Comparison of ENCODE assay signal across 19 cellular contexts in the genomic region with DNA sequence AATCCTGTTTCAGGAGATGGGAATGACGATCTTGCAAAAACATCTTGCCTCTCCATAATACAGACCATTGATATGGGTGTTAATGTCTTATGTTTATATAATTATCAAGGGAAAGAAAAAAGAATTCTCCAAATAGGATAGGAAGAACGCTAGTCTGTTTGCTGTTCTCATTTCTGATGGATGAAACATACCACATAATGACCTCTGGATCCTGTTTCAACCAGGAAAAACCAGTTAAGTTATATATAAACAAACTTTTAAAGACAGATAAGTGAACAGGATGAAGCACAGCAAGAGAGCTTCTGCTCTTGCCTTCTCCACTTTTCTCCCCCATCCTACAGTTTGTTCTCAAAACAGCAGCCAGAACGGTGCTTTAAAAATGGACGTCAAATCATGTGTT. TPM values are rescaled to one million over a fixed set of nuclear protein-coding genes. Genes with fewer than 3 reads are reported as not detected.
DNase-seq lines count a peak whose midpoint lies in the region; ATAC-seq, FAIRE-seq and TF ChIP-seq lines count a peak whose summit lies in the region.
"Had no signal": no experiment of that assay in that cellular context is flagged by ENCODE, and none has a peak within 500 bp of the region (broad histone marks: within the 10 kb centered on the region; RNA-seq: fewer than 3 reads in every experiment).

No MANE protein-coding gene starts in this region.

- H3K27me3 Mint-ChIP-seq in mesothelial cell of epicardium (ENCODE audit: low read depth) = no peaks in the 10 kb centered on the region
- H3K27me3 Mint-ChIP-seq: activated naive CD8-positive, alpha-beta T cell; activated T-helper 17 cell treated with anti-CD3 and anti-CD28 coated beads, Interleukin-2, amount 50 U/mL, for 72 hours; IgD-negative memory B cell; T-cell had no signal

- no peaks in the 10 kb centered on the region for H3K9me3 Mint-ChIP-seq in mesothelial cell of epicardium
- H3K9me3 Mint-ChIP-seq: activated T-helper 17 cell treated with anti-CD3 and anti-CD28 coated beads, Interleukin-2, amount 50 U/mL, for 72 hours; IgD-negative memory B cell; neural progenitor cell; T-cell had no signal

- no peak for ATAC-seq in GM19324 (IDR thresholded peaks at IDR 0.05; ENCODE audit: low FRiP score, unreplicated experiment)
- ATAC-seq: activated T-helper 17 cell treated with anti-CD3 and anti-CD28 coated beads, Interleukin-2, amount 50 U/mL, for 72 hours; T-cell had no signal

- H3K36me3 Mint-ChIP-seq in mesothelial cell of epicardium = peaks cover 4% of the 10 kb centered on the region
- H3K36me3 Mint-ChIP-seq: neural progenitor cell had no signal

- no peak overlapping the region for H3K4me3 Mint-ChIP-seq in mesothelial cell of epicardium
- H3K4me3 Mint-ChIP-seq: activated naive CD8-positive, alpha-beta T cell; activated T-helper 17 cell treated with anti-CD3 and anti-CD28 coated beads, Interleukin-2, amount 50 U/mL, for 72 hours; IgD-negative memory B cell; neural progenitor cell; T-cell had no signal

- FAIRE-seq in urothelium cell line (lab: Jason Lieb, UNC) = peak; percentile 81

- H3K27ac Mint-ChIP-seq in mesothelial cell of epicardium = no peak overlapping the region
- H3K27ac Mint-ChIP-seq: activated naive CD8-positive, alpha-beta T cell; activated T-helper 17 cell treated with anti-CD3 and anti-CD28 coated beads, Interleukin-2, amount 50 U/mL, for 72 hours; neural progenitor cell; T-cell had no signal

- peak; percentile 11 for DNase-seq in SIG-M5 treated with dmso at 0.1 percent for 504 hours (lab: John Stamatoyannopoulos, UW; ENCODE audit: unreplicated experiment)
- DNase-seq in SIG-M5 (lab: John Stamatoyannopoulos, UW) = no peak
- DNase-seq in brain pericyte (ENCODE audit: low read depth, low spot score) = peak; percentile 7
- peak; percentile 11 for DNase-seq in kidney tubule cell (ENCODE audit: low spot score)
- DNase-seq in urothelium cell line (ENCODE audit: low spot score) = no peak
- DNase-seq in mesothelial cell of epicardium (ENCODE audit: low spot score in 2 of 2, unreplicated experiment in 2 of 2) = no peak
- no peak for DNase-seq in activated CD8-positive, alpha-beta memory T cell treated with anti-CD3 and anti-CD28 coated beads, Interleukin-2, amount 50 U/mL, for 4 hours
- DNase-seq: 8988T; activated CD4-positive, alpha-beta T cell treated with anti-CD3 and anti-CD28 coated beads for 4 hours; BE2C; NCI-H1694; SHP77; stimulated activated CD4-positive, alpha-beta T cell treated with anti-CD3 and anti-CD28 coated beads, Interleukin-12 subunit alpha, Interleukin-12 subunit beta, amount 100 ng/mL, for 4 hours; T-cell had no signal

- no peaks in the 10 kb centered on the region for H3K4me1 Mint-ChIP-seq in mesothelial cell of epicardium
- H3K4me1 Mint-ChIP-seq: activated T-helper 17 cell treated with anti-CD3 and anti-CD28 coated beads, Interleukin-2, amount 50 U/mL, for 72 hours; neural progenitor cell; T-cell had no signal

- TF ChIP-seq CTCF in mesothelial cell of epicardium (IDR thresholded peaks at IDR 0.05; ENCODE audit: unreplicated experiment) = no peak

RNA-seq across cellular contexts. Expression of a gene that starts 27.8 kb away (rescaled TPM):
- total RNA-seq in mesothelial cell of epicardium = 19.3 to 23.9 TPM (median 20.9 TPM) in 3 replicates

RNA-seq across cellular contexts. Expression of a gene that starts 28.0 kb away (rescaled TPM):
- total RNA-seq in mesothelial cell of epicardium = 4.3 to 5.3 TPM (median 4.9 TPM) in 3 replicates

RNA-seq across cellular contexts. Expression of a gene that starts 41.2 kb away (rescaled TPM):
- total RNA-seq in mesothelial cell of epicardium = 16.2 to 17.8 TPM (median 16.9 TPM) in 3 replicates

RNA-seq across cellular contexts. Expression of a gene that starts 41.3 kb away (rescaled TPM):
- total RNA-seq in mesothelial cell of epicardium = 6.6 to 8.4 TPM (median 7.1 TPM) in 3 replicates

Comparison
In these comparisons a context has a peak if more than half of its experiments do, and no peak if none do; other contexts are left out.
1. DNase-seq: peak in SIG-M5 treated with dmso at 0.1 percent for 504 hours (single experiment), brain pericyte (single experiment) and kidney tubule cell (single experiment); none in SIG-M5 (single experiment), urothelium cell line (single experiment), mesothelial cell of epicardium (0 of 2) and activated CD8-positive, alpha-beta memory T cell treated with anti-CD3 and anti-CD28 coated beads, Interleukin-2, amount 50 U/mL, for 4 hours (single experiment).